16 cellular contexts compared by ENCODE assay signal in genomic region chr1:101282314-101283087, GRCh38. TPM values are rescaled to one million over a fixed set of nuclear protein-coding genes. Genes with fewer than 3 reads are reported as not detected.
DNase-seq lines count a peak whose midpoint lies in the region; ATAC-seq and TF ChIP-seq lines count a peak whose summit lies in the region.
"Had no signal": no experiment of that assay in that cellular context is flagged by ENCODE, and none has a peak within 500 bp of the region (broad histone marks: within the 10 kb centered on the region; RNA-seq: fewer than 3 reads in every experiment).

No MANE protein-coding gene starts in this region.

- H2BK20ac ChIP-seq in H9 (ENCODE audit: low read depth, low read length, poor library complexity, severe bottlenecking): no peak overlapping the region

- CTCF ChIA-PET in activated CD8-positive, alpha-beta T cell treated with anti-CD3 and anti-CD28 coated beads, Interleukin-2, amount 10 ng/mL, durations not matched to agents 7 days and 5 days (lab: Charles Lee): interaction anchor here (1.4 to 12.5 kb wide), 2 partner anchors 8 to 145 kb away, joined by 7 to 151 read pairs; no protein-coding TSS in a partner anchor

- H3K14ac ChIP-seq in H9 (ENCODE audit: insufficient read depth, low read length): no peak overlapping the region

- no peaks in the 10 kb centered on the region for H3K9me3 ChIP-seq in H9 (ENCODE audit: control insufficient read depth, low read depth, low read length)
- H3K9me3 ChIP-seq: gastroesophageal sphincter, pancreas, thoracic aorta had no signal

- no peak overlapping the region for H2AK5ac ChIP-seq in H9 (ENCODE audit: insufficient read length, low read length)

- no peak overlapping the region for H3K56ac ChIP-seq in H9 (ENCODE audit: insufficient read length, low read depth, low read length)

- H4K5ac ChIP-seq in H9 (ENCODE audit: insufficient read length, low read depth, low read length): no peak overlapping the region

- H3K9me3 Mint-ChIP-seq in activated naive CD4-positive, alpha-beta T cell treated with anti-CD3 and anti-CD28 coated beads, Interleukin-2, amount 50 U/mL, for 24 hours: no peaks in the 10 kb centered on the region
- H3K9me3 Mint-ChIP-seq in activated CD8-positive, alpha-beta T cell treated with anti-CD3 and anti-CD28 coated beads, Interleukin-2, amount 10 ng/mL, durations not matched to agents 7 days and 5 days (ENCODE audit: insufficient read depth): no peaks in the 10 kb centered on the region
- no peaks in the 10 kb centered on the region for H3K9me3 Mint-ChIP-seq in stimulated activated memory B cell treated with anti-CD40 and anti-IgM and Interleukin-4, amounts not matched to agents 10 μg/mL and 1 μg/mL and 100 μg/mL, for 72 hours
- no peaks in the 10 kb centered on the region for H3K9me3 Mint-ChIP-seq in H9

- H4K20me1 ChIP-seq in H9 (ENCODE audit: control insufficient read depth, insufficient read depth, insufficient read length): no peaks in the 10 kb centered on the region

- TF ChIP-seq CTCF in H9 (conservative IDR thresholded peaks at IDR 0.05): no peak

- H4K91ac ChIP-seq in H9 (ENCODE audit: insufficient read length, low read depth, low read length): no peak overlapping the region

- peak overlapping the region; percentile 82 for H3K27ac Mint-ChIP-seq in activated naive CD4-positive, alpha-beta T cell treated with anti-CD3 and anti-CD28 coated beads, Interleukin-2, amount 50 U/mL, for 24 hours
- peak overlapping the region; percentile 53 for H3K27ac Mint-ChIP-seq in activated CD8-positive, alpha-beta T cell treated with anti-CD3 and anti-CD28 coated beads, Interleukin-2, amount 10 ng/mL, durations not matched to agents 7 days and 5 days
- peak overlapping the region; percentile 11 for H3K27ac Mint-ChIP-seq in stimulated activated memory B cell treated with anti-CD40 and anti-IgM and Interleukin-4, amounts not matched to agents 10 μg/mL and 1 μg/mL and 100 μg/mL, for 72 hours
- H3K27ac Mint-ChIP-seq in H9: no peak overlapping the region

- no peak overlapping the region for H3K27ac ChIP-seq in H9 (ENCODE audit: insufficient read length, low read depth, low read length)
- H3K27ac ChIP-seq: gastroesophageal sphincter, pancreas, thoracic aorta had no signal

- ATAC-seq in activated CD8-positive, alpha-beta T cell treated with anti-CD3 and anti-CD28 coated beads, Interleukin-2, amount 10 ng/mL, durations not matched to agents 7 days and 5 days: no peak
- ATAC-seq in stimulated activated memory B cell treated with anti-CD40 and anti-IgM and Interleukin-4, amounts not matched to agents 10 μg/mL and 1 μg/mL and 100 μg/mL, for 72 hours: no peak
- ATAC-seq in HG03565 (IDR thresholded peaks at IDR 0.05; ENCODE audit: unreplicated experiment): no peak
- no peak for ATAC-seq in GM21367 (IDR thresholded peaks at IDR 0.05; ENCODE audit: unreplicated experiment)
- ATAC-seq: gastroesophageal sphincter, pancreas had no signal

- no peak overlapping the region for H2AFZ ChIP-seq in H9 (ENCODE audit: low read length)

- H2BK15ac ChIP-seq in H9 (ENCODE audit: low read depth, low read length): no peak overlapping the region

- H3K27me3 Mint-ChIP-seq in activated naive CD4-positive, alpha-beta T cell treated with anti-CD3 and anti-CD28 coated beads, Interleukin-2, amount 50 U/mL, for 24 hours: no peaks in the 10 kb centered on the region
- H3K27me3 Mint-ChIP-seq in activated CD8-positive, alpha-beta T cell treated with anti-CD3 and anti-CD28 coated beads, Interleukin-2, amount 10 ng/mL, durations not matched to agents 7 days and 5 days (ENCODE audit: low read depth): no peaks in the 10 kb centered on the region
- H3K27me3 Mint-ChIP-seq in stimulated activated memory B cell treated with anti-CD40 and anti-IgM and Interleukin-4, amounts not matched to agents 10 μg/mL and 1 μg/mL and 100 μg/mL, for 72 hours: no peaks in the 10 kb centered on the region
- no peaks in the 10 kb centered on the region; the same call in 1 of the 2 replicates for H3K27me3 Mint-ChIP-seq in H9 (ENCODE audit: low read depth)

- no peak overlapping the region for H3K4me2 ChIP-seq in H9 (ENCODE audit: insufficient read depth, insufficient read length, low read length)

- peaks cover 2% of the 10 kb centered on the region for H3K36me3 Mint-ChIP-seq in activated naive CD4-positive, alpha-beta T cell treated with anti-CD3 and anti-CD28 coated beads, Interleukin-2, amount 50 U/mL, for 24 hours
- peaks cover 8% of the 10 kb centered on the region for H3K36me3 Mint-ChIP-seq in activated CD8-positive, alpha-beta T cell treated with anti-CD3 and anti-CD28 coated beads, Interleukin-2, amount 10 ng/mL, durations not matched to agents 7 days and 5 days (ENCODE audit: low read depth)
- no peaks in the 10 kb centered on the region for H3K36me3 Mint-ChIP-seq in stimulated activated memory B cell treated with anti-CD40 and anti-IgM and Interleukin-4, amounts not matched to agents 10 μg/mL and 1 μg/mL and 100 μg/mL, for 72 hours
- no peaks in the 10 kb centered on the region for H3K36me3 Mint-ChIP-seq in H9 (ENCODE audit: insufficient read depth in 1 of 3, low read depth in 3 of 3)

- no peaks in the 10 kb centered on the region for H3K79me2 ChIP-seq in H9 (ENCODE audit: insufficient read depth, low read length)

- no peak overlapping the region for H2BK5ac ChIP-seq in H9 (ENCODE audit: insufficient read length, low read length)

- H3K23me2 ChIP-seq in H9 (ENCODE audit: insufficient read length, low read depth, low read length, poor library complexity, severe bottlenecking): no peaks in the 10 kb centered on the region

- H3K23ac ChIP-seq in H9 (ENCODE audit: insufficient read length, low read depth, low read length): no peak overlapping the region

- no peak for DNase-seq in activated naive CD4-positive, alpha-beta T cell (lab: John Stamatoyannopoulos, UW)
- no peak for DNase-seq in activated CD8-positive, alpha-beta T cell treated with anti-CD3 and anti-CD28 coated beads, Interleukin-2, amount 10 ng/mL, durations not matched to agents 7 days and 5 days
- DNase-seq in fibroblast of gingiva (ENCODE audit: low read depth) (peak; percentile 4), H9 (no peak)
- DNase-seq: amniotic stem cell, DMS153, Kasumi-1, NCI-H1930, pancreas, SHP77 treated with DMSO at 0.1 percent for 48 hours had no signal

- POLR2A ChIA-PET in activated CD8-positive, alpha-beta T cell treated with anti-CD3 and anti-CD28 coated beads, Interleukin-2, amount 10 ng/mL, durations not matched to agents 7 days and 5 days (lab: Charles Lee): interaction anchor here (2.3 kb wide), 1 partner anchor 43 kb away, joined by 9 read pairs; no protein-coding TSS in a partner anchor

- peaks cover 94% of the 10 kb centered on the region for H3K4me1 Mint-ChIP-seq in activated naive CD4-positive, alpha-beta T cell treated with anti-CD3 and anti-CD28 coated beads, Interleukin-2, amount 50 U/mL, for 24 hours
- H3K4me1 Mint-ChIP-seq in activated CD8-positive, alpha-beta T cell treated with anti-CD3 and anti-CD28 coated beads, Interleukin-2, amount 10 ng/mL, durations not matched to agents 7 days and 5 days (ENCODE audit: low read depth): peaks cover 80% of the 10 kb centered on the region
- H3K4me1 Mint-ChIP-seq in stimulated activated memory B cell treated with anti-CD40 and anti-IgM and Interleukin-4, amounts not matched to agents 10 μg/mL and 1 μg/mL and 100 μg/mL, for 72 hours: peaks cover 24% of the 10 kb centered on the region
- H3K4me1 Mint-ChIP-seq in H9: peaks cover 5% of the 10 kb centered on the region in 2 experiments; a peak in 1 of 4 replicates

- no peak overlapping the region for H2BK12ac ChIP-seq in H9 (ENCODE audit: insufficient read length, low read depth, low read length)

- no peaks in the 10 kb centered on the region for H3K27me3 ChIP-seq in H9 (ENCODE audit: insufficient read depth, low read length)
- H3K27me3 ChIP-seq: pancreas had no signal

- peaks cover 3% of the 10 kb centered on the region; the same call in 1 of the 2 replicates for H3K4me1 ChIP-seq in H9 (ENCODE audit: insufficient read depth, low read length)
- H3K4me1 ChIP-seq: gastroesophageal sphincter, pancreas had no signal

- H3T11ph ChIP-seq in H9 (ENCODE audit: low read length): no peak overlapping the region

- H3K18ac ChIP-seq in H9 (ENCODE audit: insufficient read length, low read depth, low read length): no peak overlapping the region

- H3K79me1 ChIP-seq in H9 (ENCODE audit: insufficient read depth, low read depth, low read length, poor library complexity, severe bottlenecking): no peaks in the 10 kb centered on the region

- H4K8ac ChIP-seq in H9 (replicated peaks; ENCODE audit: insufficient read length, low read depth, low read length): no peak overlapping the region

- H3K9ac ChIP-seq in H9 (ENCODE audit: extremely low read depth, insufficient read length, low read length): no peak overlapping the region

- H3K4me3 Mint-ChIP-seq in activated naive CD4-positive, alpha-beta T cell treated with anti-CD3 and anti-CD28 coated beads, Interleukin-2, amount 50 U/mL, for 24 hours: peak overlapping the region; percentile 37
- no peak overlapping the region for H3K4me3 Mint-ChIP-seq in activated CD8-positive, alpha-beta T cell treated with anti-CD3 and anti-CD28 coated beads, Interleukin-2, amount 10 ng/mL, durations not matched to agents 7 days and 5 days
- H3K4me3 Mint-ChIP-seq in stimulated activated memory B cell treated with anti-CD40 and anti-IgM and Interleukin-4, amounts not matched to agents 10 μg/mL and 1 μg/mL and 100 μg/mL, for 72 hours: no peak overlapping the region
- no peak overlapping the region for H3K4me3 Mint-ChIP-seq in H9

- H2BK120ac ChIP-seq in H9 (ENCODE audit: low read depth, low read length, poor library complexity, severe bottlenecking): no peak overlapping the region

- no CpG with 5 or more reads among the region's 10 CpGs for WGBS in H9 (ENCODE audit: extremely low coverage, insufficient read length, low lambda C conversion rate)

- no peak overlapping the region for H3K4ac ChIP-seq in H9 (ENCODE audit: low read depth, low read length)

RNA-seq across cellular contexts. Expression of gene S1PR1, which starts 45.7 kb away (rescaled TPM):
- total RNA-seq in activated CD8-positive, alpha-beta T cell treated with anti-CD3 and anti-CD28 coated beads, Interleukin-2, amount 10 ng/mL, durations not matched to agents 7 days and 5 days: 10 to 100 TPM; 72.8 to 76.5 TPM
- 0.24 and 0.26 TPM in 2 replicates for total RNA-seq in H9 (2021)

Comparison
In these comparisons a context has a peak if more than half of its experiments do, and no peak if none do; other contexts are left out.
1. H3K27ac Mint-ChIP-seq: peak in activated naive CD4-positive, alpha-beta T cell treated with anti-CD3 and anti-CD28 coated beads, Interleukin-2, amount 50 U/mL, for 24 hours (single experiment), activated CD8-positive, alpha-beta T cell treated with anti-CD3 and anti-CD28 coated beads, Interleukin-2, amount 10 ng/mL, durations not matched to agents 7 days and 5 days (single experiment) and stimulated activated memory B cell treated with anti-CD40 and anti-IgM and Interleukin-4, amounts not matched to agents 10 μg/mL and 1 μg/mL and 100 μg/mL, for 72 hours (single experiment); none in H9 (0 of 3).
2. RNA of gene S1PR1, which starts 45.7 kb away (total RNA-seq): 72.8 to 76.5 TPM in activated CD8-positive, alpha-beta T cell treated with anti-CD3 and anti-CD28 coated beads, Interleukin-2, amount 10 ng/mL, durations not matched to agents 7 days and 5 days; 0.24 to 0.26 TPM in H9; every median in the first group is over 10 times any median in the second.